In the genomic region with DNA sequence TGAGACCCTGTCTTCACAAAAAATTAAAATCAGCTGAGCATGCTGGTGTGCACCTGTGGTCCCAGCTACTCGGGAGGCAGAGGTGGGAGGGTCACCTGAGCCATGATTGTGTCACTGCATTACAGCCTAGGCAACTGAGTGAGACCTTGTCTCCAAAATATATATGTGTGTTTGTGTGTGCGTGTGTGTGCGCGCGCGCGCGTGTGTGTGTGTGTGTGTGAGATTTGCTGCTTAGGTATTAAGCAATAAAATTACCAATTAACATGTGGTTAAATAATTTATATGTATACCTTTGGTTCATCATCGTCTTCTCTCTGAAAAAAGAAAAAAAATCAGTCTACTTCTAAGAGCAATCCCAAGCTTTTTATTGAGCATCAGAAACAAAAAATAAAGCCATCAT, we compare ENCODE assay signal across 7 cellular contexts.
"Had no signal": no experiment of that assay in that cellular context is flagged by ENCODE, and none has a peak within 500 bp of the region (broad histone marks: within the 10 kb centered on the region; RNA-seq: fewer than 3 reads in every experiment).

No MANE protein-coding gene starts in this region.

- ATAC-seq: GM23338, HepG2 had no signal

- H3K4me2 ChIP-seq: GM23338 had no signal

- H2AFZ ChIP-seq: GM23338 had no signal

- DNase-seq: H9, HCEC 1CT, KBM-7 had no signal

- H3K27ac ChIP-seq: HL-60 had no signal

- FAIRE-seq: H1, HepG2 had no signal

- H3K4me3 ChIP-seq: GM23338 had no signal
